In genomic region chr1:44652445-44653106, GRCh38 we compare ENCODE assay signal across 1 cellular context.
TF ChIP-seq lines count a peak whose summit lies in the region.

No MANE protein-coding gene starts in this region.

TF ChIP-seq in IMR-90, 13 proteins besides CTCF, POLR2A, EP300 and RAD21:
- TF ChIP-seq CHD1 (IDR thresholded peaks at IDR 0.05; ENCODE audit: low read depth, low read length) (no peak), SMC3 (IDR thresholded peaks at IDR 0.05; ENCODE audit: low read depth, low read length) (peak; percentile 92), RCOR1 (IDR thresholded peaks at IDR 0.05; ENCODE audit: insufficient replicate concordance, low read length) (no peak), CEBPB (IDR thresholded peaks at IDR 0.05; ENCODE audit: low read depth, low read length) (no peak), MAZ (IDR thresholded peaks at IDR 0.05; ENCODE audit: borderline replicate concordance, low read depth, low read length) (peak; percentile 26; the same call in 1 of the 2 replicates), RFX5 (IDR thresholded peaks at IDR 0.05; ENCODE audit: low read depth, low read length) (no peak), NFE2L2 (IDR thresholded peaks at IDR 0.05; ENCODE audit: low read depth, low read length) (no peak), FOS (IDR thresholded peaks at IDR 0.05; ENCODE audit: low read depth, low read length) (no peak)
- TF ChIP-seq, protein P1, sequence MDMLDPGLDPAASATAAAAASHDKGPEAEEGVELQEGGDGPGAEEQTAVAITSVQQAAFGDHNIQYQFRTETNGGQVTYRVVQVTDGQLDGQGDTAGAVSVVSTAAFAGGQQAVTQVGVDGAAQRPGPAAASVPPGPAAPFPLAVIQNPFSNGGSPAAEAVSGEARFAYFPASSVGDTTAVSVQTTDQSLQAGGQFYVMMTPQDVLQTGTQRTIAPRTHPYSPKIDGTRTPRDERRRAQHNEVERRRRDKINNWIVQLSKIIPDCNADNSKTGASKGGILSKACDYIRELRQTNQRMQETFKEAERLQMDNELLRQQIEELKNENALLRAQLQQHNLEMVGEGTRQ (IDR thresholded peaks at IDR 0.05; ENCODE audit: low read depth, low read length): no peak
